ENCODE assay signal across 8 cellular contexts in the genomic region with DNA sequence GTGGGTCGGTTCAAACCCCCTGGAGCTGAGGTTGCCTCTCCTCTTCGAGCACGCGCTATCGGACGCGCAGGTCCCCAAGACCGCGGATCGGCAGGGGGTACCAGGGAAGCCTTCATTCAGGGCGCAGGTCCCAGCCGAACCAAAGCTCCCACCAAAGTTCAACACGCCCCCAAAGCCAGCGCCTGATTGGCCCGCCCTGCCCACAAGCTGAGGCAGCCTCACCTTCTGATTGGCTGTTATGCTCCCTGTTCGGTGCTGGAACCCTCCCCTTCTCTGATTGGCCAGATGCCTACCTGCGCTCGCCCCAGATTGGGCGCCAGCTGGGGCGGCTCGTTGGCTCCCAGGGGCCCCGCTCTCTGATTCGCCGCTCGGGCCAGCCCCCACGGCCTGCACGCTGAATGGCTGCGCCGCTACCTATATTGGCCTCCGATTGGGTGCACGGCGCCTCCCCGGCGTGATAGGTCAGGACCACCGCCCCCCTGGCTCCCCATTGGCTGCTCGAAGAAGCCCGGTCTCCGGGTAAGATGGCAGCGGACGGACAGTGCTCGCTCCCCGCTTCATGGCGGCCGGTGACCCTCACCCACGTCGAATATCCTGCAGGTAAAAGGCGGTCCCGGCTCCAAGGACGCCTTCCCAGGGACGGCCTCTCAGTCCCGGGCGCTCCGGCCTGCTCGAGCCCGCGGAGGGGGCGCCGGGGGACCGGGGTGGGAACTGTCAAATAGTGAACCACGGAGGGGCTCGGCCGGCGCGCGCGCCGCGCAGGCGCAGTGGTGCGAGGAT. TPM values are rescaled to one million over a fixed set of nuclear protein-coding genes. Genes with fewer than 3 reads are reported as not detected.
DNase-seq lines count a peak whose midpoint lies in the region; ATAC-seq, FAIRE-seq and TF ChIP-seq lines count a peak whose summit lies in the region.

Gene DOLPP1, plus strand, starts transcription at position 504 of the 780 bp plus-strand sequence. Its CDS starts 21 bp downstream, at position 525.

- no peaks in the 10 kb centered on the region for H3K9me1 ChIP-seq in endothelial cell of umbilical vein (replicated peaks; ENCODE audit: control insufficient read depth, extremely low read depth, insufficient read depth, low read length)

- H3K79me2 ChIP-seq in OCI-LY7 (ENCODE audit: insufficient read depth, low read depth, low read length) (peaks cover 9% of the 10 kb centered on the region; the same call in 1 of the 2 replicates), endothelial cell of umbilical vein (ENCODE audit: control insufficient read depth, insufficient read depth, low read length) (peaks cover 20% of the 10 kb centered on the region)

- H3K9me2 ChIP-seq in OCI-LY7 (ENCODE audit: insufficient read depth, low read length): no peaks in the 10 kb centered on the region

- H3K4me1 ChIP-seq in OCI-LY7 (ENCODE audit: insufficient read depth, low read length, poor library complexity, severe bottlenecking) (peaks cover 16% of the 10 kb centered on the region), endothelial cell of umbilical vein (ENCODE audit: control insufficient read depth, extremely low read depth, insufficient read depth, low read length) (peaks cover 16% of the 10 kb centered on the region)

- H2AFZ ChIP-seq in OCI-LY7 (ENCODE audit: low read length) (peak within 1 kb of the TSS; percentile 83), endothelial cell of umbilical vein (ENCODE audit: low read depth, low read length) (peak within 1 kb of the TSS; percentile 93)

- DNase-seq in D721Med (ENCODE audit: insufficient read length, low spot score) (peak; percentile 99), HuH-7.5 (ENCODE audit: low spot score) (peak; percentile 100), OCI-LY7 (ENCODE audit: low spot score) (peak; percentile 99), activated T-cell treated with anti-CD3 and anti-CD28 coated beads for 1 hour (ENCODE audit: low read depth) (peak; percentile 96), endothelial cell of umbilical vein (ENCODE audit: low read depth, low spot score) (peak; percentile 100), midbrain (lab: John Stamatoyannopoulos, UW) (peak; percentile 99)
- peak; percentile 96 to 98 for DNase-seq in stimulated activated CD8-positive, alpha-beta memory T cell treated with anti-CD3 and anti-CD28 coated beads, Interleukin-2, amount 100 ng/mL, for 1 hour (ENCODE audit: low read depth in 2 of 2)

- CTCF ChIA-PET in OCI-LY7 (lab: Charles Lee; ENCODE audit: unreplicated experiment) (interaction anchor here (0.7 to 1.1 kb wide), 3 partner anchors 17 to 263 kb away, joined by 3 read pairs; partner anchors contain the start of gene ENDOG), endothelial cell of umbilical vein (lab: Charles Lee) (interaction anchor here (0.9 to 1.5 kb wide), 3 partner anchors 51 to 379 kb away, joined by 3 to 4 read pairs (median 3); partner anchors contain the start of gene PKN3)

- H3K27ac ChIP-seq in OCI-LY7 (ENCODE audit: low read depth, low read length, poor library complexity, severe bottlenecking): peak within 1 kb of the TSS; percentile 43
- no peak within 1 kb of the TSS for H3K27ac ChIP-seq in endothelial cell of umbilical vein (ENCODE audit: insufficient read depth, low read depth, low read length)

- TF ChIP-seq CTCF in D721Med (IDR thresholded peaks at IDR 0.05; ENCODE audit: insufficient read depth, missing control alignments) (no peak), OCI-LY7 (conservative IDR thresholded peaks at IDR 0.05; ENCODE audit: low read length) (no peak), endothelial cell of umbilical vein (IDR thresholded peaks at IDR 0.05; ENCODE audit: extremely low read depth in 1 of 2, insufficient read depth in 1 of 2, low read depth in 1 of 2, low read length in 2 of 2) (no peak)

- dilution Hi-C loops in endothelial cell of umbilical vein (cut with MboI; ENCODE audit: extremely low pct_ligation_motif_present, low sequenced_read_pairs): no loop called here

- H4K20me1 ChIP-seq in OCI-LY7 (ENCODE audit: insufficient read depth, low read length) (no peaks in the 10 kb centered on the region), endothelial cell of umbilical vein (replicated peaks; ENCODE audit: control insufficient read depth, extremely low read depth, insufficient read depth, low read length) (no peaks in the 10 kb centered on the region)

- H3K9ac ChIP-seq in endothelial cell of umbilical vein (replicated peaks; ENCODE audit: extremely low read depth, insufficient read depth, low read length): peak within 1 kb of the TSS; percentile 49

- ATAC-seq in GM21526 (IDR thresholded peaks at IDR 0.05; ENCODE audit: low FRiP score, unreplicated experiment): peak; percentile 85

- no TSS peak for BruUV-seq in OCI-LY7 (replicated peaks; lab: Mats Ljungman, UMichigan)
- no TSS peak for BruUV-seq in endothelial cell of umbilical vein (replicated peaks; lab: Mats Ljungman, UMichigan)

- H3K36me3 ChIP-seq in OCI-LY7 (ENCODE audit: insufficient read depth, low read length): peaks cover 10% of the 10 kb centered on the region
- H3K36me3 ChIP-seq in endothelial cell of umbilical vein (ENCODE audit: control insufficient read depth in 2 of 2, extremely low read depth in 1 of 2, insufficient read depth in 2 of 2, low read length in 2 of 2): peaks cover 0 to 5% of the 10 kb centered on the region in 2 experiments

- FAIRE-seq in D721Med (lab: Jason Lieb, UNC): no peak
- FAIRE-seq in endothelial cell of umbilical vein (lab: Jason Lieb, UNC): peak; percentile 99

- H3K27me3 ChIP-seq in endothelial cell of umbilical vein (ENCODE audit: control insufficient read depth in 2 of 2, insufficient read depth in 2 of 2, low read length in 2 of 2): no peaks in the 10 kb centered on the region

- H3K4me3 ChIP-seq in OCI-LY7 (ENCODE audit: low read depth, low read length, poor library complexity, severe bottlenecking) (peak within 1 kb of the TSS; percentile 81), endothelial cell of umbilical vein (replicated peaks in 1 of 3; ENCODE audit: insufficient read depth in 1 of 3, low read depth in 1 of 3, low read length in 3 of 3) (peak within 1 kb of the TSS; percentile 62 to 81 (median 75))

- POLR2A ChIA-PET in OCI-LY7 (lab: Charles Lee) (interaction anchor here (0.6 to 1.6 kb wide), 11 partner anchors 14 to 357 kb away, joined by 3 to 6 read pairs (median 4); partner anchors contain the start of genes MIGA2, SH3GLB2, SPOUT1 and ZDHHC12), endothelial cell of umbilical vein (lab: Charles Lee) (no interaction called here)

- peak; percentile 6 for TF ChIP-seq POLR2A in endothelial cell of umbilical vein (IDR thresholded peaks at IDR 0.05; ENCODE audit: low read depth, low read length)

- no peaks in the 10 kb centered on the region for H3K9me3 ChIP-seq in OCI-LY7 (ENCODE audit: low read length)
- H3K9me3 ChIP-seq in endothelial cell of umbilical vein (replicated peaks; ENCODE audit: control insufficient read depth, insufficient read depth, low read length): no peaks in the 10 kb centered on the region

- peak within 1 kb of the TSS; percentile 87 for H3K4me2 ChIP-seq in OCI-LY7 (ENCODE audit: low read length)
- peak within 1 kb of the TSS; percentile 80 for H3K4me2 ChIP-seq in endothelial cell of umbilical vein (ENCODE audit: insufficient read depth, low read length)

- intact Hi-C loops in OCI-LY7 (cut with micrococcal nuclease; ENCODE audit: unreplicated experiment) (loop anchor here (2.0 kb wide), 1 partner anchor 30 kb away; the partner anchor contains the start of genes CRAT and PTPA), endothelial cell of umbilical vein (cut with micrococcal nuclease) (loop anchor here (1.0 to 2.0 kb wide), 2 partner anchors 30 to 44 kb away; partner anchors contain the start of genes CRAT and MIGA2)

TF ChIP-seq in endothelial cell of umbilical vein, 7 proteins besides CTCF, POLR2A, EP300 and RAD21:
- TF ChIP-seq EZH2 (IDR thresholded peaks at IDR 0.05; ENCODE audit: borderline replicate concordance, low read depth, low read length, severe bottlenecking) (peak; percentile 95), MAX (IDR thresholded peaks at IDR 0.05; ENCODE audit: insufficient read depth, insufficient read length) (no peak), MYC (IDR thresholded peaks at IDR 0.05; ENCODE audit: low read depth, low read length) (no peak), POLR2AphosphoS5 (IDR thresholded peaks at IDR 0.05; ENCODE audit: insufficient read depth, low read depth, low read length) (peak; percentile 52)

RNA-seq across cellular contexts. Expression of gene DOLPP1, which starts in this region (rescaled TPM):
- total RNA-seq in OCI-LY7 (2014; rRNA removed; shearing (Covaris generic)): 15.1 and 16.9 TPM in 2 replicates
- 13.5 and 16.9 TPM in 2 replicates for total RNA-seq in OCI-LY7 (2022)
- total RNA-seq in endothelial cell of umbilical vein: 17.7 and 26.6 TPM in 2 replicates
- 28.3 and 32.4 TPM in 2 replicates for polyA plus RNA-seq in endothelial cell of umbilical vein
- 25.7 and 26.5 TPM in 2 replicates for polyA plus RNA-seq in endothelial cell of umbilical vein (2011; cell fraction: cytosol; rRNA removed)
- polyA plus RNA-seq in endothelial cell of umbilical vein (2011; cell fraction: nucleus; rRNA removed): 17.0 and 17.1 TPM in 2 replicates
- polyA plus RNA-seq in endothelial cell of umbilical vein (2012): 9.2 and 11.8 TPM in 2 replicates
- polyA minus RNA-seq in endothelial cell of umbilical vein: 17.7 and 20.7 TPM in 2 replicates
- polyA minus RNA-seq in endothelial cell of umbilical vein (2011; cell fraction: cytosol; rRNA and poly(A)+ RNA removed): 14.8 TPM
- polyA minus RNA-seq in endothelial cell of umbilical vein (2011; cell fraction: nucleus; rRNA and poly(A)+ RNA removed): 4.9 and 7.0 TPM in 2 replicates
